In genomic region chr10:101783736-101784118, GRCh38 we compare ENCODE assay signal across 8 cellular contexts. TPM values are rescaled to one million over a fixed set of nuclear protein-coding genes. Genes with fewer than 3 reads are reported as not detected.
DNase-seq lines count a peak whose midpoint lies in the region; ATAC-seq and TF ChIP-seq lines count a peak whose summit lies in the region.

No MANE protein-coding gene starts in this region.

- peaks cover 0 to 35% (median 14%) of the 10 kb centered on the region in 4 donors for H3K36me3 ChIP-seq in transverse colon

- ATAC-seq in activated T-cell treated with anti-CD3 and anti-CD28 coated beads, Interleukin-2, amount 50 U/mL, for 4 hours = no peak
- ATAC-seq in HG03521 (IDR thresholded peaks at IDR 0.05; ENCODE audit: unreplicated experiment) = no peak

- H3K27me3 Mint-ChIP-seq in activated T-cell treated with anti-CD3 and anti-CD28 coated beads, Interleukin-2, amount 50 U/mL, for 4 hours (ENCODE audit: low read depth) = peaks cover 7% of the 10 kb centered on the region

- peaks cover 30% of the 10 kb centered on the region for H3K36me3 Mint-ChIP-seq in activated T-cell treated with anti-CD3 and anti-CD28 coated beads, Interleukin-2, amount 50 U/mL, for 4 hours (ENCODE audit: insufficient read depth)

- no peak for TF ChIP-seq CTCF in transverse colon (IDR thresholded peaks at IDR 0.05)

- no peaks in the 10 kb centered on the region for H3K9me3 Mint-ChIP-seq in activated T-cell treated with anti-CD3 and anti-CD28 coated beads, Interleukin-2, amount 50 U/mL, for 4 hours

- intact Hi-C loops in transverse colon (cut with DNase I; ENCODE audit: low total_unique reads) = no loop called here

- in situ Hi-C loops in transverse colon (cut with MboI; ENCODE audit: low pct_ligation_motif_present in 1 of 4, low pct_unique_long_range_greater_than_20kb in 1 of 4, low sequenced_read_pairs in 3 of 4) = loop anchor here in 3 of 4 donors (10.0 kb wide), 1 partner anchor 179 kb away; no protein-coding TSS in a partner anchor

- TF ChIP-seq POLR2A in transverse colon (IDR thresholded peaks at IDR 0.05) = no peak

- no peak for TF ChIP-seq EP300 in transverse colon (IDR thresholded peaks at IDR 0.05; ENCODE audit: low read depth)

- peak overlapping the region; percentile 47 to 69 (median 52) for H3K27ac ChIP-seq in transverse colon

- no peak for DNase-seq in activated T-cell treated with anti-CD3 and anti-CD28 coated beads, Interleukin-2, amount 50 U/mL, for 4 hours
- DNase-seq in activated T-cell treated with anti-CD3 and anti-CD28 coated beads for 4 hours (no peak), transverse colon (no peak), HCEC 1CT (no peak)
- peak; percentile 26 to 29 for DNase-seq in activated T-cell treated with anti-CD3 and anti-CD28 coated beads, Interleukin-2, amount 50 U/mL, for 48 hours
- no peak for DNase-seq in stimulated activated CD4-positive, alpha-beta T cell treated with anti-CD3 and anti-CD28 coated beads, Interleukin-2, amount 100 ng/mL, for 48 hours

- H3K4me1 ChIP-seq in transverse colon = peaks cover 25 to 48% (median 37%) of the 10 kb centered on the region in 4 donors

- WGBS in transverse colon (ENCODE audit: low coverage in 1 of 2), 2 donors = 49 to 55% methylated on average over 6 to 10 of the region's 10 CpGs

- H3K4me3 ChIP-seq in iPS-18c (ENCODE audit: insufficient read depth, low read depth, low read length) (peak overlapping the region; percentile 90), transverse colon (peak overlapping the region in 3 of 4 donors; percentile 43 to 60 (median 58))

- H3K4me1 Mint-ChIP-seq in activated T-cell treated with anti-CD3 and anti-CD28 coated beads, Interleukin-2, amount 50 U/mL, for 4 hours (ENCODE audit: low read depth) = peaks cover 54% of the 10 kb centered on the region

- H3K9me3 ChIP-seq in iPS-18c (ENCODE audit: control insufficient read depth, insufficient read depth, low read length) (no peaks in the 10 kb centered on the region), transverse colon (no peaks in the 10 kb centered on the region)

- peak overlapping the region; percentile 99 for H3K4me3 Mint-ChIP-seq in activated T-cell treated with anti-CD3 and anti-CD28 coated beads, Interleukin-2, amount 50 U/mL, for 4 hours

- peaks cover 6% of the 10 kb centered on the region for H3K27me3 ChIP-seq in transverse colon

RNA-seq across cellular contexts. Expression of gene NPM3, which starts 0.5 kb away (rescaled TPM):
- 100 to 1,000 TPM; 213 to 285 (median 265) TPM for total RNA-seq in activated T-cell treated with anti-CD3 and anti-CD28 coated beads, Interleukin-2, amount 50 U/mL, for 4 hours
- 10 to 100 TPM in 3 of 4 donors, 1 to 10 TPM in 1; 8.2 to 18.7 (median 12.7) TPM for total RNA-seq in transverse colon

RNA-seq across cellular contexts. Expression of gene FGF8, which starts 7.8 kb away (rescaled TPM):
- total RNA-seq in activated T-cell treated with anti-CD3 and anti-CD28 coated beads, Interleukin-2, amount 50 U/mL, for 4 hours = under 1 TPM in 1 of 3 donors, not detected in 2; 0.24 TPM
- not detected for total RNA-seq in transverse colon

RNA-seq across cellular contexts. Expression of gene OGA, which starts 34.5 kb away (rescaled TPM):
- total RNA-seq in activated T-cell treated with anti-CD3 and anti-CD28 coated beads, Interleukin-2, amount 50 U/mL, for 4 hours = 10 to 100 TPM; 52.0 to 72.2 (median 64.5) TPM
- total RNA-seq in transverse colon = 100 to 1,000 TPM; 114 to 608 (median 172) TPM

RNA-seq across cellular contexts. Expression of gene KCNIP2, which starts 59.9 kb away (rescaled TPM):
- total RNA-seq in activated T-cell treated with anti-CD3 and anti-CD28 coated beads, Interleukin-2, amount 50 U/mL, for 4 hours = under 1 TPM; 0.23 to 0.63 (median 0.37) TPM
- 1 to 10 TPM; 1.1 to 5.2 (median 2.2) TPM for total RNA-seq in transverse colon

Comparison
In these comparisons a context has a peak if more than half of its experiments do, and no peak if none do; other contexts are left out.
1. DNase-seq: peak in activated T-cell treated with anti-CD3 and anti-CD28 coated beads, Interleukin-2, amount 50 U/mL, for 48 hours (2 of 2); none in activated T-cell treated with anti-CD3 and anti-CD28 coated beads, Interleukin-2, amount 50 U/mL, for 4 hours (single experiment), activated T-cell treated with anti-CD3 and anti-CD28 coated beads for 4 hours (single experiment), transverse colon (single experiment), stimulated activated CD4-positive, alpha-beta T cell treated with anti-CD3 and anti-CD28 coated beads, Interleukin-2, amount 100 ng/mL, for 48 hours (0 of 2) and HCEC 1CT (single experiment).
2. RNA of gene NPM3, which starts 0.5 kb away (total RNA-seq): 213 to 285 TPM in activated T-cell treated with anti-CD3 and anti-CD28 coated beads, Interleukin-2, amount 50 U/mL, for 4 hours; 8.2 to 18.7 TPM in transverse colon; every median in the first group is over 10 times any median in the second.